Comparison of ENCODE assay signal across 1 cellular context in the genomic region with DNA sequence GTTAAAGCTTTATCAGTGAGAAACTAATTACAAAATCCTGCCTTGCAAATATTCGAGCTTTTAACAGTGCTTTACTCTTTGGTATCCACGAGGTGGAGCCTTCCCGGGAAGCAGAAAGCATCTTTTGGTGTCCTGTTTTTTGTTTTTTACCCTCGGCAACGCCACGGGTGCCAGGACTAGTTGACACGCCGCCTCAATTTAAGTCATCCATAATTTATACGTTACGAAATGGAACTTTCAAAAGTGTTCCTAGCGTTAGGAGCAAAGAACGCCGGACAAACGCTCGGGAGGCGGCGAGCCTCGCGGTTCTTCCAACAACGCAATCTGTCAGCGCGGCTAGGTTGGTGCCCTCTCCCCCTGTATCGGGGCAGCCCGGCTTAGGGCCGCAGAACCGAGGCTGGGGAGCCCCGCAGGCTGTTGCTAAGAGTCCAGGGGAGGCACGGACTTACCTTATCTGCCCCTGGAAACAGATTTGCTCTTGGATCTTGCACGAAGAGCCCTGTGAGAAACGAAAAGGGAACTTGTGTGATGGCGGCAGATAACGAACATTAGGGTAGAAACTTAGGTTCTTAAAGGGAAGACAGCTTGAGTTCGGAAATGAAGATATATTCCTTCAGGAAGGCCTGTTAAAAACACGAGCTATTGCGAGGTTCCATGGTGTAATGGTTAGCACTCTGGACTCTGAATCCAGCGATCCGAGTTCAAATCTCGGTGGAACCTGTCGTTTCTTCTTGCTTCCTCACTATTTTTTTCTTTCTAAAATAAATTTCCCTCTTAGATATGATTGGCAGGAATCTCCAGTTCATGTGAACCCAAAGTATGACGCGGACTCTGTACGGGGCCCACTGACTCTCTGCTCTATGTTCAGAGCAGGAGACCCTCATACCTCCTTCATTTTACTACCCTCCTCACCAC.
TF ChIP-seq lines count a peak whose summit lies in the region.

No MANE protein-coding gene starts in this region.

TF ChIP-seq in GM23338, 12 proteins besides CTCF, POLR2A, EP300 and RAD21 (continued from another document):
- TF ChIP-seq, protein P1, sequence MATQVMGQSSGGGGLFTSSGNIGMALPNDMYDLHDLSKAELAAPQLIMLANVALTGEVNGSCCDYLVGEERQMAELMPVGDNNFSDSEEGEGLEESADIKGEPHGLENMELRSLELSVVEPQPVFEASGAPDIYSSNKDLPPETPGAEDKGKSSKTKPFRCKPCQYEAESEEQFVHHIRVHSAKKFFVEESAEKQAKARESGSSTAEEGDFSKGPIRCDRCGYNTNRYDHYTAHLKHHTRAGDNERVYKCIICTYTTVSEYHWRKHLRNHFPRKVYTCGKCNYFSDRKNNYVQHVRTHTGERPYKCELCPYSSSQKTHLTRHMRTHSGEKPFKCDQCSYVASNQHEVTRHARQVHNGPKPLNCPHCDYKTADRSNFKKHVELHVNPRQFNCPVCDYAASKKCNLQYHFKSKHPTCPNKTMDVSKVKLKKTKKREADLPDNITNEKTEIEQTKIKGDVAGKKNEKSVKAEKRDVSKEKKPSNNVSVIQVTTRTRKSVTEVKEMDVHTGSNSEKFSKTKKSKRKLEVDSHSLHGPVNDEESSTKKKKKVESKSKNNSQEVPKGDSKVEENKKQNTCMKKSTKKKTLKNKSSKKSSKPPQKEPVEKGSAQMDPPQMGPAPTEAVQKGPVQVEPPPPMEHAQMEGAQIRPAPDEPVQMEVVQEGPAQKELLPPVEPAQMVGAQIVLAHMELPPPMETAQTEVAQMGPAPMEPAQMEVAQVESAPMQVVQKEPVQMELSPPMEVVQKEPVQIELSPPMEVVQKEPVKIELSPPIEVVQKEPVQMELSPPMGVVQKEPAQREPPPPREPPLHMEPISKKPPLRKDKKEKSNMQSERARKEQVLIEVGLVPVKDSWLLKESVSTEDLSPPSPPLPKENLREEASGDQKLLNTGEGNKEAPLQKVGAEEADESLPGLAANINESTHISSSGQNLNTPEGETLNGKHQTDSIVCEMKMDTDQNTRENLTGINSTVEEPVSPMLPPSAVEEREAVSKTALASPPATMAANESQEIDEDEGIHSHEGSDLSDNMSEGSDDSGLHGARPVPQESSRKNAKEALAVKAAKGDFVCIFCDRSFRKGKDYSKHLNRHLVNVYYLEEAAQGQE (IDR thresholded peaks at IDR 0.05; ENCODE audit: unreplicated experiment): no peak
- TF ChIP-seq EZH2phosphoT487 (IDR thresholded peaks at IDR 0.05; ENCODE audit: unreplicated experiment): no peak
- TF ChIP-seq POLR2AphosphoS5 (IDR thresholded peaks at IDR 0.05; ENCODE audit: low read depth): no peak
- TF ChIP-seq, protein P2, sequence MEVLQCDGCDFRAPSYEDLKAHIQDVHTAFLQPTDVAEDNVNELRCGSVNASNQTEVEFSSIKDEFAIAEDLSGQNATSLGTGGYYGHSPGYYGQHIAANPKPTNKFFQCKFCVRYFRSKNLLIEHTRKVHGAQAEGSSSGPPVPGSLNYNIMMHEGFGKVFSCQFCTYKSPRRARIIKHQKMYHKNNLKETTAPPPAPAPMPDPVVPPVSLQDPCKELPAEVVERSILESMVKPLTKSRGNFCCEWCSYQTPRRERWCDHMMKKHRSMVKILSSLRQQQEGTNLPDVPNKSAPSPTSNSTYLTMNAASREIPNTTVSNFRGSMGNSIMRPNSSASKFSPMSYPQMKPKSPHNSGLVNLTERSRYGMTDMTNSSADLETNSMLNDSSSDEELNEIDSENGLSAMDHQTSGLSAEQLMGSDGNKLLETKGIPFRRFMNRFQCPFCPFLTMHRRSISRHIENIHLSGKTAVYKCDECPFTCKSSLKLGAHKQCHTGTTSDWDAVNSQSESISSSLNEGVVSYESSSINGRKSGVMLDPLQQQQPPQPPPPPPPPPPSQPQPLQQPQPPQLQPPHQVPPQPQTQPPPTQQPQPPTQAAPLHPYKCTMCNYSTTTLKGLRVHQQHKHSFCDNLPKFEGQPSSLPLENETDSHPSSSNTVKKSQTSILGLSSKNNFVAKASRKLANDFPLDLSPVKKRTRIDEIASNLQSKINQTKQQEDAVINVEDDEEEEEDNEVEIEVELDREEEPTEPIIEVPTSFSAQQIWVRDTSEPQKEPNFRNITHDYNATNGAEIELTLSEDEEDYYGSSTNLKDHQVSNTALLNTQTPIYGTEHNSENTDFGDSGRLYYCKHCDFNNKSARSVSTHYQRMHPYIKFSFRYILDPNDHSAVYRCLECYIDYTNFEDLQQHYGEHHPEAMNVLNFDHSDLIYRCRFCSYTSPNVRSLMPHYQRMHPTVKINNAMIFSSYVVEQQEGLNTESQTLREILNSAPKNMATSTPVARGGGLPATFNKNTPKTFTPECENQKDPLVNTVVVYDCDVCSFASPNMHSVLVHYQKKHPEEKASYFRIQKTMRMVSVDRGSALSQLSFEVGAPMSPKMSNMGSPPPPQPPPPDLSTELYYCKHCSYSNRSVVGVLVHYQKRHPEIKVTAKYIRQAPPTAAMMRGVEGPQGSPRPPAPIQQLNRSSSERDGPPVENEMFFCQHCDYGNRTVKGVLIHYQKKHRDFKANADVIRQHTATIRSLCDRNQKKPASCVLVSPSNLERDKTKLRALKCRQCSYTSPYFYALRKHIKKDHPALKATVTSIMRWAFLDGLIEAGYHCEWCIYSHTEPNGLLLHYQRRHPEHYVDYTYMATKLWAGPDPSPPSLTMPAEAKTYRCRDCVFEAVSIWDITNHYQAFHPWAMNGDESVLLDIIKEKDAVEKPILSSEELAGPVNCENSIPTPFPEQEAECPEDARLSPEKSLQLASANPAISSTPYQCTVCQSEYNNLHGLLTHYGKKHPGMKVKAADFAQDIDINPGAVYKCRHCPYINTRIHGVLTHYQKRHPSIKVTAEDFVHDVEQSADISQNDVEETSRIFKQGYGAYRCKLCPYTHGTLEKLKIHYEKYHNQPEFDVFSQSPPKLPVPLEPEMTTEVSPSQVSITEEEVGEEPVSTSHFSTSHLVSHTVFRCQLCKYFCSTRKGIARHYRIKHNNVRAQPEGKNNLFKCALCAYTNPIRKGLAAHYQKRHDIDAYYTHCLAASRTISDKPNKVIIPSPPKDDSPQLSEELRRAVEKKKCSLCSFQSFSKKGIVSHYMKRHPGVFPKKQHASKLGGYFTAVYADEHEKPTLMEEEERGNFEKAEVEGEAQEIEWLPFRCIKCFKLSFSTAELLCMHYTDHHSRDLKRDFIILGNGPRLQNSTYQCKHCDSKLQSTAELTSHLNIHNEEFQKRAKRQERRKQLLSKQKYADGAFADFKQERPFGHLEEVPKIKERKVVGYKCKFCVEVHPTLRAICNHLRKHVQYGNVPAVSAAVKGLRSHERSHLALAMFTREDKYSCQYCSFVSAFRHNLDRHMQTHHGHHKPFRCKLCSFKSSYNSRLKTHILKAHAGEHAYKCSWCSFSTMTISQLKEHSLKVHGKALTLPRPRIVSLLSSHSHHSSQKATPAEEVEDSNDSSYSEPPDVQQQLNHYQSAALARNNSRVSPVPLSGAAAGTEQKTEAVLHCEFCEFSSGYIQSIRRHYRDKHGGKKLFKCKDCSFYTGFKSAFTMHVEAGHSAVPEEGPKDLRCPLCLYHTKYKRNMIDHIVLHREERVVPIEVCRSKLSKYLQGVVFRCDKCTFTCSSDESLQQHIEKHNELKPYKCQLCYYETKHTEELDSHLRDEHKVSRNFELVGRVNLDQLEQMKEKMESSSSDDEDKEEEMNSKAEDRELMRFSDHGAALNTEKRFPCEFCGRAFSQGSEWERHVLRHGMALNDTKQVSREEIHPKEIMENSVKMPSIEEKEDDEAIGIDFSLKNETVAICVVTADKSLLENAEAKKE (CRISPR knock-in tag; IDR thresholded peaks at IDR 0.05): no peak
- TF ChIP-seq STAT1 (IDR thresholded peaks at IDR 0.05; ENCODE audit: unreplicated experiment): no peak
- no peak for TF ChIP-seq NANOG (IDR thresholded peaks at IDR 0.05; ENCODE audit: borderline replicate concordance)
- TF ChIP-seq CREB1 (CRISPR knock-in tag; IDR thresholded peaks at IDR 0.05; ENCODE audit: low read depth): no peak
- no peak for TF ChIP-seq EZH2 (IDR thresholded peaks at IDR 0.05; ENCODE audit: low read depth, unreplicated experiment)
- TF ChIP-seq ZNF331 (CRISPR knock-in tag; IDR thresholded peaks at IDR 0.05; ENCODE audit: low read depth): no peak
- no peak for TF ChIP-seq JUNB (IDR thresholded peaks at IDR 0.05; ENCODE audit: unreplicated experiment)
- TF ChIP-seq ZNF114 (CRISPR knock-in tag; IDR thresholded peaks at IDR 0.05): no peak
